In the genomic region with DNA sequence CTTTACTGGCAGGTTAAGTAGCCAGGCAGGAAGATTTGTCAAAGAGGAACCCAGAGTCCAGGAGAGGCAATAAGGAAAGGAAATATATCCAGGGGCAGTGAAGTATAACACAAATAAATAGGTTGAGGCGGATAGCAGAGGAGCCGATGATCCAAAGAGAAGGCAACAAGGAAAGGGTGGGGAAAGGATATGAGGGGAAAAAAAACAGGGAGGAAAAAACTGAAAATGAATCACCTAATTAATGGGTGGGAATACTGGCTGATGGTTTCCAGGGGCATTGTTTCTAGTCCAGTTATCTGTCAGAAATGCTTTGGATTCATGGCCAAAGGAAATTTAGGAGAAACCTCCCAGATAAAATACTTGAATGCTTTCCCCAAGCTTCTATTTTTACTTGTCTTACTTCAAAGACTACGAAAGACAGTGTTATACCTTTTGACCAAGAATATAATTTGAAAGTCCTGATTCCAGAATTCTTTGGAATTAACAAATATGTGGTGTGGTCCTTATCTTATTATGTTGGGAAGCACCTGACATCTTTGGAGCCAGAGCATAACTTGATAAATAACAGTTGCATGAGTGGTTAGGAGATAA, we compare ENCODE assay signal across 14 cellular contexts.
DNase-seq lines count a peak whose midpoint lies in the region; ATAC-seq and TF ChIP-seq lines count a peak whose summit lies in the region.
"Had no signal": no experiment of that assay in that cellular context is flagged by ENCODE, and none has a peak within 500 bp of the region (broad histone marks: within the 10 kb centered on the region; RNA-seq: fewer than 3 reads in every experiment).

No MANE protein-coding gene starts in this region.

- H3K27ac Mint-ChIP-seq in activated CD4-positive, alpha-beta memory T cell treated with anti-CD3 and anti-CD28 coated beads for 36 hours, result peak overlapping the region; percentile 13
- H3K27ac Mint-ChIP-seq in activated CD4-positive, alpha-beta memory T cell treated with anti-CD3 and anti-CD28 coated beads, Interleukin-2, amount 10 ng/mL, durations not matched to agents 7 days and 5 days, result no peak overlapping the region
- no peak overlapping the region for H3K27ac Mint-ChIP-seq in activated naive CD8-positive, alpha-beta T cell treated with anti-CD3 and anti-CD28 coated beads for 36 hours

- no peak overlapping the region for H3K4me3 Mint-ChIP-seq in activated CD4-positive, alpha-beta memory T cell treated with anti-CD3 and anti-CD28 coated beads for 36 hours
- no peak overlapping the region for H3K4me3 Mint-ChIP-seq in activated CD4-positive, alpha-beta memory T cell treated with anti-CD3 and anti-CD28 coated beads, Interleukin-2, amount 10 ng/mL, durations not matched to agents 7 days and 5 days
- no peak overlapping the region for H3K4me3 Mint-ChIP-seq in activated naive CD8-positive, alpha-beta T cell treated with anti-CD3 and anti-CD28 coated beads for 36 hours

- H3K27me3 ChIP-seq in muscle layer of duodenum (ENCODE audit: low read depth, low read length) (no peaks in the 10 kb centered on the region), right lobe of liver (no peaks in the 10 kb centered on the region)
- H3K27me3 ChIP-seq: dorsolateral prefrontal cortex had no signal

- H3K9me3 ChIP-seq in muscle layer of duodenum (ENCODE audit: control insufficient read depth in 1 of 2, low read length in 2 of 2), result no peaks in the 10 kb centered on the region
- no peaks in the 10 kb centered on the region for H3K9me3 ChIP-seq in right lobe of liver

- ATAC-seq in right lobe of liver, result no peak
- ATAC-seq: activated CD4-positive, CD25-positive, alpha-beta regulatory T cell treated with anti-CD3 and anti-CD28 coated beads, Interleukin-2, amount 50 U/mL, for 24 hours had no signal

- H3K4me3 ChIP-seq in muscle layer of duodenum (ENCODE audit: low read depth in 1 of 2, low read length in 2 of 2), result no peak overlapping the region
- no peak overlapping the region for H3K4me3 ChIP-seq in urinary bladder (ENCODE audit: low read depth, low read length)
- H3K4me3 ChIP-seq in right lobe of liver, result no peak overlapping the region
- H3K4me3 ChIP-seq: dorsolateral prefrontal cortex had no signal

- WGBS in urinary bladder, result 54% methylated on average over 3 of the region's 3 CpGs
- 71% methylated on average over 3 of the region's 3 CpGs for WGBS in right lobe of liver (ENCODE audit: insufficient coverage, low coverage, low lambda C conversion rate, missing lambda C conversion rate)

- CTCF ChIA-PET in activated CD4-positive, alpha-beta memory T cell treated with anti-CD3 and anti-CD28 coated beads for 36 hours (lab: Charles Lee), result no interaction called here
- CTCF ChIA-PET in activated CD4-positive, alpha-beta memory T cell treated with anti-CD3 and anti-CD28 coated beads, Interleukin-2, amount 10 ng/mL, durations not matched to agents 7 days and 5 days (lab: Charles Lee), result no interaction called here

- H3K27me3 Mint-ChIP-seq in activated CD4-positive, alpha-beta memory T cell treated with anti-CD3 and anti-CD28 coated beads for 36 hours, result peaks cover 7% of the 10 kb centered on the region
- H3K27me3 Mint-ChIP-seq in activated CD4-positive, alpha-beta memory T cell treated with anti-CD3 and anti-CD28 coated beads, Interleukin-2, amount 10 ng/mL, durations not matched to agents 7 days and 5 days, result peaks cover 9% of the 10 kb centered on the region
- H3K27me3 Mint-ChIP-seq in activated naive CD8-positive, alpha-beta T cell treated with anti-CD3 and anti-CD28 coated beads for 36 hours, result no peaks in the 10 kb centered on the region

- DNase-seq in activated CD4-positive, alpha-beta memory T cell treated with anti-CD3 and anti-CD28 coated beads for 36 hours, result no peak
- DNase-seq in activated CD4-positive, alpha-beta memory T cell treated with anti-CD3 and anti-CD28 coated beads, Interleukin-2, amount 10 ng/mL, durations not matched to agents 7 days and 5 days, result no peak
- DNase-seq in dermis blood vessel endothelial cell (peak; percentile 40), right lobe of liver (no peak), NCI-H1417 treated with DMSO at 0.1 percent for 48 hours (lab: John Stamatoyannopoulos, UW) (no peak)
- DNase-seq in activated naive CD8-positive, alpha-beta T cell treated with anti-CD3 and anti-CD28 coated beads for 36 hours, result no peak
- DNase-seq: activated gamma-delta T cell, dorsolateral prefrontal cortex, NCI-H146 had no signal

- peaks cover 7% of the 10 kb centered on the region for H3K36me3 Mint-ChIP-seq in activated CD4-positive, alpha-beta memory T cell treated with anti-CD3 and anti-CD28 coated beads for 36 hours
- peaks cover 37% of the 10 kb centered on the region for H3K36me3 Mint-ChIP-seq in activated CD4-positive, alpha-beta memory T cell treated with anti-CD3 and anti-CD28 coated beads, Interleukin-2, amount 10 ng/mL, durations not matched to agents 7 days and 5 days (ENCODE audit: low read depth)
- peaks cover 14% of the 10 kb centered on the region for H3K36me3 Mint-ChIP-seq in activated naive CD8-positive, alpha-beta T cell treated with anti-CD3 and anti-CD28 coated beads for 36 hours

- POLR2A ChIA-PET in activated CD4-positive, alpha-beta memory T cell treated with anti-CD3 and anti-CD28 coated beads for 36 hours (lab: Charles Lee), result interaction anchor here (2.1 kb wide), 1 partner anchor 12 kb away, joined by 6 read pairs; no protein-coding TSS in a partner anchor
- POLR2A ChIA-PET in activated CD4-positive, alpha-beta memory T cell treated with anti-CD3 and anti-CD28 coated beads, Interleukin-2, amount 10 ng/mL, durations not matched to agents 7 days and 5 days (lab: Charles Lee), result interaction anchor here (1.3 kb wide), 1 partner anchor 12 kb away, joined by 7 read pairs; no protein-coding TSS in a partner anchor

- H3K4me1 ChIP-seq in muscle layer of duodenum (ENCODE audit: control insufficient read depth in 1 of 2, insufficient read depth in 2 of 2, low read length in 2 of 2), result peaks cover 9 to 10% of the 10 kb centered on the region in 2 donors
- H3K4me1 ChIP-seq in urinary bladder (ENCODE audit: insufficient read depth), result peaks cover 7% of the 10 kb centered on the region
- peaks cover 0 to 9% (median 2%) of the 10 kb centered on the region in 4 donors for H3K4me1 ChIP-seq in right lobe of liver

- TF ChIP-seq POLR2A in right lobe of liver (IDR thresholded peaks at IDR 0.05), result no peak

- H3K27ac ChIP-seq in muscle layer of duodenum (ENCODE audit: low read length), result peak overlapping the region; percentile 26
- H3K27ac ChIP-seq in urinary bladder (ENCODE audit: low read depth), result peak overlapping the region; percentile 23
- H3K27ac ChIP-seq in right lobe of liver, result no peak overlapping the region
- H3K27ac ChIP-seq: HL-60, RWPE1 had no signal

- H3K9me3 Mint-ChIP-seq in activated CD4-positive, alpha-beta memory T cell treated with anti-CD3 and anti-CD28 coated beads for 36 hours, result no peaks in the 10 kb centered on the region
- H3K9me3 Mint-ChIP-seq in activated CD4-positive, alpha-beta memory T cell treated with anti-CD3 and anti-CD28 coated beads, Interleukin-2, amount 10 ng/mL, durations not matched to agents 7 days and 5 days, result peaks cover 8% of the 10 kb centered on the region
- peaks cover 3% of the 10 kb centered on the region for H3K9me3 Mint-ChIP-seq in activated naive CD8-positive, alpha-beta T cell treated with anti-CD3 and anti-CD28 coated beads for 36 hours

- intact Hi-C loops in activated CD4-positive, alpha-beta memory T cell treated with anti-CD3 and anti-CD28 coated beads for 36 hours (cut with micrococcal nuclease), result no loop called here
- intact Hi-C loops in right lobe of liver (cut with DNase I), result no loop called here

- no peaks in the 10 kb centered on the region for H3K36me3 ChIP-seq in muscle layer of duodenum (ENCODE audit: control insufficient read depth in 1 of 2, insufficient read depth in 2 of 2, low read length in 2 of 2)
- no peaks in the 10 kb centered on the region for H3K36me3 ChIP-seq in urinary bladder (ENCODE audit: insufficient read depth)
- no peaks in the 10 kb centered on the region for H3K36me3 ChIP-seq in right lobe of liver

- no peak for TF ChIP-seq CTCF in right lobe of liver (IDR thresholded peaks at IDR 0.05)

- H3K4me1 Mint-ChIP-seq in activated CD4-positive, alpha-beta memory T cell treated with anti-CD3 and anti-CD28 coated beads for 36 hours (ENCODE audit: low read depth), result peaks cover 52% of the 10 kb centered on the region
- H3K4me1 Mint-ChIP-seq in activated CD4-positive, alpha-beta memory T cell treated with anti-CD3 and anti-CD28 coated beads, Interleukin-2, amount 10 ng/mL, durations not matched to agents 7 days and 5 days, result peaks cover 62% of the 10 kb centered on the region
- H3K4me1 Mint-ChIP-seq in activated naive CD8-positive, alpha-beta T cell treated with anti-CD3 and anti-CD28 coated beads for 36 hours, result peaks cover 37% of the 10 kb centered on the region

Comparison
In these comparisons a context has a peak if more than half of its experiments do, and no peak if none do; other contexts are left out.
1. H3K27ac ChIP-seq: peak in muscle layer of duodenum (single experiment) and urinary bladder (single experiment); none in right lobe of liver (0 of 3).